ENCODE assay signal across 8 cellular contexts in genomic region chr3:46811615-46812236, GRCh38. TPM values are rescaled to one million over a fixed set of nuclear protein-coding genes. Genes with fewer than 3 reads are reported as not detected.
DNase-seq lines count a peak whose midpoint lies in the region; ATAC-seq and TF ChIP-seq lines count a peak whose summit lies in the region.

No MANE protein-coding gene starts in this region.

- no peak for TF ChIP-seq CTCF in right atrium auricular region (IDR thresholded peaks at IDR 0.05)
- TF ChIP-seq CTCF in endothelial cell (IDR thresholded peaks at IDR 0.05; ENCODE audit: unreplicated experiment), result no peak

- H3K4me3 ChIP-seq in right atrium auricular region (peak overlapping the region in 1 of 2 donors; percentile 41), aorta (ENCODE audit: low read length in 2 of 2) (peak overlapping the region in 1 of 2 donors; percentile 22)
- H3K4me3 ChIP-seq in naive thymus-derived CD4-positive, alpha-beta T cell (ENCODE audit: low read length), result peak overlapping the region; percentile 41

- 46 to 49% methylated on average over 14 to 15 of the region's 15 CpGs for WGBS in aorta, 2 donors

- intact Hi-C loops in Right ventricle myocardium inferior (cut with DNase I), result no loop called here
- intact Hi-C loops in naive thymus-derived CD4-positive, alpha-beta T cell (cut with micrococcal nuclease), result loop anchor here in 1 of 2 donors (2.0 kb wide), 1 partner anchor 35 kb away; no protein-coding TSS in a partner anchor
- intact Hi-C loops in aorta (cut with DNase I), result no loop called here

- no peaks in the 10 kb centered on the region for H3K9me3 Mint-ChIP-seq in endothelial cell (ENCODE audit: unreplicated experiment)
- H3K9me3 Mint-ChIP-seq in naive thymus-derived CD4-positive, alpha-beta T cell, result no peaks in the 10 kb centered on the region

- H3K36me3 ChIP-seq in right atrium auricular region (no peaks in the 10 kb centered on the region), aorta (ENCODE audit: control insufficient read depth in 1 of 2, insufficient read depth in 2 of 2, low read length in 1 of 2) (no peaks in the 10 kb centered on the region)
- H3K36me3 ChIP-seq in naive thymus-derived CD4-positive, alpha-beta T cell (ENCODE audit: control insufficient read depth in 2 of 3, insufficient read depth in 3 of 3, low read length in 3 of 3), result no peaks in the 10 kb centered on the region

- no peak overlapping the region for H3K27ac Mint-ChIP-seq in endothelial cell (ENCODE audit: unreplicated experiment)
- H3K27ac Mint-ChIP-seq in naive thymus-derived CD4-positive, alpha-beta T cell, result peak overlapping the region in 1 of 9 donors; percentile 43

- H3K9me3 ChIP-seq in right atrium auricular region (no peaks in the 10 kb centered on the region), aorta (ENCODE audit: control insufficient read depth, low read length) (peaks cover under 1% of the 10 kb centered on the region)
- no peaks in the 10 kb centered on the region for H3K9me3 ChIP-seq in naive thymus-derived CD4-positive, alpha-beta T cell (ENCODE audit: control insufficient read depth in 2 of 3, low read length in 3 of 3)

- peaks cover 6% of the 10 kb centered on the region for H3K36me3 Mint-ChIP-seq in endothelial cell (ENCODE audit: low read depth, unreplicated experiment)
- H3K36me3 Mint-ChIP-seq in naive thymus-derived CD4-positive, alpha-beta T cell, result no peaks in the 10 kb centered on the region

- H3K27me3 ChIP-seq in right atrium auricular region (no peaks in the 10 kb centered on the region), aorta (ENCODE audit: control insufficient read depth in 1 of 2, insufficient read depth in 2 of 2, low read length in 1 of 2) (no peaks in the 10 kb centered on the region)
- no peaks in the 10 kb centered on the region for H3K27me3 ChIP-seq in naive thymus-derived CD4-positive, alpha-beta T cell (ENCODE audit: control insufficient read depth in 2 of 2, insufficient read depth in 2 of 2, low read length in 2 of 2)

- no peak for DNase-seq in Right ventricle myocardium inferior (ENCODE audit: missing footprints)
- DNase-seq in right atrium auricular region (ENCODE audit: low spot score), result no peak
- peak; percentile 14 for DNase-seq in endothelial cell (ENCODE audit: low spot score)
- peak in 1 of 9 donors; percentile 3 for DNase-seq in naive thymus-derived CD4-positive, alpha-beta T cell
- peak in 1 of 2 donors; percentile 75 for DNase-seq in aorta
- DNase-seq in epidermal melanocyte (ENCODE audit: insufficient read length, low spot score), result no peak
- DNase-seq in NCI-H2227 treated with DMSO at 0.1 percent for 48 hours (lab: John Stamatoyannopoulos, UW), result no peak
- DNase-seq in stimulated activated CD8-positive, alpha-beta memory T cell treated with anti-CD3 and anti-CD28 coated beads, Interleukin-4, amount 100 ng/mL, for 48 hours, result no peak

- CTCF ChIA-PET in naive thymus-derived CD4-positive, alpha-beta T cell (lab: Charles Lee), result no interaction called here

- POLR2A ChIA-PET in naive thymus-derived CD4-positive, alpha-beta T cell (lab: Charles Lee), result no interaction called here

- peak overlapping the region; percentile 12 for H3K4me3 Mint-ChIP-seq in endothelial cell (ENCODE audit: unreplicated experiment)
- H3K4me3 Mint-ChIP-seq in naive thymus-derived CD4-positive, alpha-beta T cell, result peak overlapping the region in 9 of 10 donors; percentile 5 to 89 (median 68)

- peak; percentile 13 for ATAC-seq in Right ventricle myocardium inferior
- no peak for ATAC-seq in naive thymus-derived CD4-positive, alpha-beta T cell
- ATAC-seq in aorta (ENCODE audit: low FRiP score), result peak; percentile 35

- H3K4me1 ChIP-seq in right atrium auricular region (peaks cover 0 to 11% of the 10 kb centered on the region in 2 donors), aorta (ENCODE audit: control insufficient read depth in 1 of 2, insufficient read depth in 2 of 2, low read length in 2 of 2) (no peaks in the 10 kb centered on the region)
- H3K4me1 ChIP-seq in naive thymus-derived CD4-positive, alpha-beta T cell (ENCODE audit: control insufficient read depth in 2 of 2, insufficient read depth in 2 of 2, low read length in 2 of 2), result no peaks in the 10 kb centered on the region

- H3K4me1 Mint-ChIP-seq in endothelial cell (ENCODE audit: unreplicated experiment), result peaks cover 25% of the 10 kb centered on the region
- H3K4me1 Mint-ChIP-seq in naive thymus-derived CD4-positive, alpha-beta T cell, result peaks cover 7 to 29% (median 15%) of the 10 kb centered on the region in 7 donors

- no peak overlapping the region for H3K27ac ChIP-seq in right atrium auricular region
- no peak overlapping the region for H3K27ac ChIP-seq in naive thymus-derived CD4-positive, alpha-beta T cell (ENCODE audit: low read depth, low read length)
- no peak overlapping the region for H3K27ac ChIP-seq in aorta (ENCODE audit: low read depth in 1 of 2, low read length in 2 of 2)

- H3K27me3 Mint-ChIP-seq in endothelial cell (ENCODE audit: unreplicated experiment), result peaks cover 13% of the 10 kb centered on the region
- peaks cover 0 to 32% (median 0%) of the 10 kb centered on the region in 5 donors for H3K27me3 Mint-ChIP-seq in naive thymus-derived CD4-positive, alpha-beta T cell

RNA-seq across cellular contexts. Expression of gene MYL3, which starts 51.5 kb away (rescaled TPM):
- total RNA-seq in Right ventricle myocardium inferior (11,437 TPM), right atrium auricular region (100 to 1,000 TPM; 208 to 223 TPM), endothelial cell (ENCODE audit: unreplicated experiment) (not detected), aorta (1 to 10 TPM; 1.8 to 3.0 TPM)
- not detected for total RNA-seq in naive thymus-derived CD4-positive, alpha-beta T cell
- not detected for polyA plus RNA-seq in naive thymus-derived CD4-positive, alpha-beta T cell
- 10 to 100 TPM in 1 of 2 donors, 1 to 10 TPM in 1; 2.6 to 14.3 TPM for polyA plus RNA-seq in aorta

Comparison
In these comparisons a context has a peak if more than half of its experiments do, and no peak if none do; other contexts are left out.
1. RNA of gene MYL3, which starts 51.5 kb away (total RNA-seq): 11,437 TPM in Right ventricle myocardium inferior (single experiment) and 208 to 223 TPM in right atrium auricular region; 1.8 to 3.0 TPM in aorta, not detected in endothelial cell (single experiment) and not detected in naive thymus-derived CD4-positive, alpha-beta T cell; every median in the first group is over 10 times any median in the second.